In genomic region chr2:176473851-176474250, GRCh38 we compare ENCODE assay signal across 14 cellular contexts.
"Had no signal": no experiment of that assay in that cellular context is flagged by ENCODE, and none has a peak within 500 bp of the region (broad histone marks: within the 10 kb centered on the region; RNA-seq: fewer than 3 reads in every experiment).

No MANE protein-coding gene starts in this region.

- H3K27ac Mint-ChIP-seq: brain; dendritic cell treated with granulocyte-macrophage colony-stimulating factor and Interleukin-4, amounts not matched to agents 40 ng/mL and 50 ng/mL, for 4 days; type B pancreatic cell had no signal

- DNase-seq: activated CD4-positive, alpha-beta T cell treated with anti-CD3 and anti-CD28 coated beads, Interleukin-2, amount 50 U/mL, for 48 hours; activated naive CD4-positive, alpha-beta T cell; amniotic stem cell; erythroblast; hippocampal formation; lower lobe of right lung; naive B cell; occipital lobe had no signal

- H3K9me3 Mint-ChIP-seq: brain; dendritic cell treated with granulocyte-macrophage colony-stimulating factor and Interleukin-4, amounts not matched to agents 40 ng/mL and 50 ng/mL, for 4 days; naive B cell had no signal

- H3K27ac ChIP-seq: lower lobe of right lung, prostate gland, suprapubic skin had no signal

- H3K4me1 ChIP-seq: prostate gland had no signal

- H3K4me3 ChIP-seq: prostate gland had no signal

- H3K36me3 ChIP-seq: lower lobe of right lung, prostate gland, sigmoid colon, suprapubic skin had no signal

- H3K27me3 ChIP-seq: sigmoid colon, suprapubic skin had no signal

- H3K9me3 ChIP-seq: lower lobe of right lung, prostate gland, sigmoid colon, suprapubic skin had no signal

- H3K36me3 Mint-ChIP-seq: brain, naive B cell, type B pancreatic cell had no signal

- H3K4me3 Mint-ChIP-seq: brain; dendritic cell treated with granulocyte-macrophage colony-stimulating factor and Interleukin-4, amounts not matched to agents 40 ng/mL and 50 ng/mL, for 4 days; type B pancreatic cell had no signal
